27 cellular contexts compared by ENCODE assay signal in genomic region chr6:150030611-150031010, GRCh38. TPM values are rescaled to one million over a fixed set of nuclear protein-coding genes. Genes with fewer than 3 reads are reported as not detected.
"Had no signal": no experiment of that assay in that cellular context is flagged by ENCODE, and none has a peak within 500 bp of the region (broad histone marks: within the 10 kb centered on the region; RNA-seq: fewer than 3 reads in every experiment).

No MANE protein-coding gene starts in this region.

- H3K36me3 ChIP-seq: adrenal gland, ascending aorta had no signal

- H3K27ac ChIP-seq: adrenal gland, ascending aorta, body of pancreas, PC-9 had no signal

- H3K4me2 ChIP-seq: PC-9 had no signal

- H3K27me3 ChIP-seq: ascending aorta had no signal

- H2AFZ ChIP-seq: PC-9 had no signal

- H3K9me3 ChIP-seq: adrenal gland, ascending aorta, body of pancreas had no signal

- H3K4me3 ChIP-seq: adrenal gland, ascending aorta, body of pancreas, PC-9 had no signal

- DNase-seq: activated CD4-positive, alpha-beta T cell treated with anti-CD3 and anti-CD28 coated beads for 48 hours; activated CD4-positive, alpha-beta T cell treated with anti-CD3 and anti-CD28 coated beads, Interleukin-2, amount 50 U/mL, for 4 hours; activated CD4-positive, CD25-positive, alpha-beta regulatory T cell treated with anti-CD3 and anti-CD28 coated beads, Interleukin-2, amount 50 U/mL, for 72 hours; activated CD8-positive, alpha-beta memory T cell treated with anti-CD3 and anti-CD28 coated beads, Interleukin-2, amount 10 ng/mL, durations not matched to agents 7 days and 5 days; activated CD8-positive, alpha-beta T cell treated with anti-CD3 and anti-CD28 coated beads, Interleukin-2, amount 10 ng/mL, durations not matched to agents 7 days and 5 days; activated naive CD4-positive, alpha-beta T cell treated with anti-CD3 and anti-CD28 coated beads, Interleukin-2, amount 50 U/mL, for 16 hours; activated naive CD8-positive, alpha-beta T cell treated with anti-CD3 and anti-CD28 coated beads, Interleukin-2, amount 10 ng/mL, durations not matched to agents 7 days and 5 days; activated T-cell treated with anti-CD3 and anti-CD28 coated beads, Interleukin-2, amount 50 U/mL, for 48 hours; body of pancreas; central memory CD4-positive, alpha-beta T cell; KG1; NCI-H1048; NCI-H146; NCI-H187 treated with DMSO at 0.1 percent for 48 hours; NCI-H2081 treated with DMSO at 0.1 percent for 48 hours; NCI-H446; NCI-H524; PC-9; SHP77 treated with DMSO at 0.1 percent for 48 hours; T-helper 17 cell; T-helper 9 cell had no signal

RNA-seq across cellular contexts. Expression of gene RAET1L, which starts 5.3 kb away (rescaled TPM):
- total RNA-seq: activated CD8-positive, alpha-beta memory T cell treated with anti-CD3 and anti-CD28 coated beads, Interleukin-2, amount 10 ng/mL, durations not matched to agents 7 days and 5 days; activated CD8-positive, alpha-beta T cell treated with anti-CD3 and anti-CD28 coated beads, Interleukin-2, amount 10 ng/mL, durations not matched to agents 7 days and 5 days; activated naive CD8-positive, alpha-beta T cell treated with anti-CD3 and anti-CD28 coated beads, Interleukin-2, amount 10 ng/mL, durations not matched to agents 7 days and 5 days; activated T-helper 17 cell treated with anti-CD3 and anti-CD28 coated beads, Interleukin-2, amount 50 U/mL, for 72 hours; adrenal gland; ascending aorta; body of pancreas; LHCN-M2; SK-MEL-5; T-helper 17 cell; WTC11 had no signal
- polyA plus RNA-seq: adrenal gland had no signal
